1 cellular context compared by ENCODE assay signal in the genomic region with DNA sequence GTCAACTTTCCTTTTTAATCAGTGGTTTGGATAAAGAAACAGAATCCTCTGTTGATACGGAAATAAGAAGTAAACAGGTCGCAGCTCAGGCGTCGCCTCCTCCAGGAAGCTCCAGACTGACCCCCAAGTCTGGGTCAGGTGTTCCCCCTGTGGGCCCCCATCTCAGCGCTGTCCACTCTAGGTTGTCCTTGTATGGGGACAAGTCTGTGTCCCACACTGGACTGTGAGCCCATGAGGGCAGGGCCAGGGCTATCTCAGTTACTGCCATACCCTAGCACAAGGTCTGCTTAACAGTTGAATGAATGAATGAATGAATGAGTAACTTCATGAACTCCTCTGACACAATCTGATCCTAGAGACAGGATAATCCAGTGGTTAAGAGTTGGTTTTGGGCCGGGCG.
TF ChIP-seq lines count a peak whose summit lies in the region.

No MANE protein-coding gene starts in this region.

TF ChIP-seq in HepG2, 621 proteins besides CTCF, POLR2A, EP300 and RAD21 (continued from another document and continues in another):
- TF ChIP-seq MEIS2 (CRISPR knock-in tag; IDR thresholded peaks at IDR 0.05) (no peak), MEIS1 (CRISPR knock-in tag; IDR thresholded peaks at IDR 0.05; ENCODE audit: borderline replicate concordance) (no peak; the same call in 1 of the 2 replicates), ZNF460 (CRISPR knock-in tag; IDR thresholded peaks at IDR 0.05; ENCODE audit: borderline replicate concordance) (no peak), ZNF333 (CRISPR knock-in tag; IDR thresholded peaks at IDR 0.05; ENCODE audit: borderline replicate concordance) (no peak), ARID3A (IDR thresholded peaks at IDR 0.05; ENCODE audit: low read depth, low read length) (no peak), ZNF24 (IDR thresholded peaks at IDR 0.05) (peak; percentile 88; the same call in 1 of the 2 replicates), BCL3 (CRISPR knock-in tag; IDR thresholded peaks at IDR 0.05) (no peak), CEBPZ (IDR thresholded peaks at IDR 0.05; ENCODE audit: low read length) (no peak), FOSL1 (CRISPR knock-in tag; IDR thresholded peaks at IDR 0.05; ENCODE audit: borderline replicate concordance) (no peak), AKAP8 (CRISPR knock-in tag; IDR thresholded peaks at IDR 0.05) (no peak), ESRRA (CRISPR knock-in tag; IDR thresholded peaks at IDR 0.05; ENCODE audit: low read depth) (no peak), SMARCC2 (IDR thresholded peaks at IDR 0.05) (no peak), ZNF567 (CRISPR knock-in tag; IDR thresholded peaks at IDR 0.05; ENCODE audit: borderline replicate concordance) (no peak), ZFP1 (CRISPR knock-in tag; IDR thresholded peaks at IDR 0.05) (no peak), NFYB (CRISPR knock-in tag; IDR thresholded peaks at IDR 0.05) (no peak), KLF11 (CRISPR knock-in tag; IDR thresholded peaks at IDR 0.05) (no peak), ZNF850 (CRISPR knock-in tag; conservative IDR thresholded peaks at IDR 0.05) (no peak), GATAD1 (CRISPR knock-in tag; IDR thresholded peaks at IDR 0.05) (no peak), ZNF382 (CRISPR knock-in tag; IDR thresholded peaks at IDR 0.05; ENCODE audit: borderline replicate concordance) (no peak), NFKB2 (CRISPR knock-in tag; IDR thresholded peaks at IDR 0.05; ENCODE audit: borderline replicate concordance) (0 out of 2 replicates have a peak, but pooled peaks have one; percentile 10), LRRFIP1 (CRISPR knock-in tag; conservative IDR thresholded peaks at IDR 0.05) (no peak), ELF3 (CRISPR knock-in tag; IDR thresholded peaks at IDR 0.05) (no peak), ZNF3 (CRISPR knock-in tag; IDR thresholded peaks at IDR 0.05) (no peak), SSRP1 (CRISPR knock-in tag; IDR thresholded peaks at IDR 0.05) (no peak), TCF12 (IDR thresholded peaks at IDR 0.05) (no peak), TCF12 (CRISPR knock-in tag; IDR thresholded peaks at IDR 0.05) (no peak), ZBTB39 (CRISPR knock-in tag; IDR thresholded peaks at IDR 0.05) (0 out of 2 replicates have a peak, but pooled peaks have one; percentile 11), HIVEP1 (CRISPR knock-in tag; IDR thresholded peaks at IDR 0.05) (0 out of 2 replicates have a peak, but pooled peaks have one; percentile 26), POLR2G (IDR thresholded peaks at IDR 0.05; ENCODE audit: low read depth, low read length) (no peak)
- TF ChIP-seq, protein P1, sequence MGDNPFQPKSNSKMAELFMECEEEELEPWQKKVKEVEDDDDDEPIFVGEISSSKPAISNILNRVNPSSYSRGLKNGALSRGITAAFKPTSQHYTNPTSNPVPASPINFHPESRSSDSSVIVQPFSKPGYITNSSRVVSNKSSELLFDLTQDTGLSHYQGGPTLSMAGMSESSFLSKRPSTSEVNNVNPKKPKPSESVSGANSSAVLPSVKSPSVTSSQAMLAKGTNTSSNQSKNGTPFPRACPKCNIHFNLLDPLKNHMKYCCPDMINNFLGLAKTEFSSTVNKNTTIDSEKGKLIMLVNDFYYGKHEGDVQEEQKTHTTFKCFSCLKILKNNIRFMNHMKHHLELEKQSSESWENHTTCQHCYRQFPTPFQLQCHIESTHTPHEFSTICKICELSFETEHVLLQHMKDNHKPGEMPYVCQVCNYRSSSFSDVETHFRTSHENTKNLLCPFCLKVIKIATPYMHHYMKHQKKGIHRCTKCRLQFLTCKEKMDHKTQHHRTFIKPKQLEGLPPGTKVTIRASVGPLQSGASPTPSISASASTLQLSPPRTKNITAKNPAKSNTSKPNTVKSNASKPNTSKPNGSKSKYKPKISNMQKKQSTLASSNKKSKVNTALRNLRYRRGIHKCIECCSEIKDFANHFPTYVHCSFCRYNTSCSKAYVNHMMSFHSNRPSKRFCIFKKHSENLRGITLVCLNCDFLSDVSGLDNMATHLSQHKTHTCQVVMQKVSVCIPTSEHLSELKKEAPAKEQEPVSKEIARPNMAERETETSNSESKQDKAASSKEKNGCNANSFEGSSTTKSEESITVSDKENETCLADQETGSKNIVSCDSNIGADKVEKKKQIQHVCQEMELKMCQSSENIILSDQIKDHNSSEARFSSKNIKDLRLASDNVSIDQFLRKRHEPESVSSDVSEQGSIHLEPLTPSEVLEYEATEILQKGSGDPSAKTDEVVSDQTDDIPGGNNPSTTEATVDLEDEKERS (CRISPR knock-in tag; IDR thresholded peaks at IDR 0.05): no peak
- TF ChIP-seq, protein P2, sequence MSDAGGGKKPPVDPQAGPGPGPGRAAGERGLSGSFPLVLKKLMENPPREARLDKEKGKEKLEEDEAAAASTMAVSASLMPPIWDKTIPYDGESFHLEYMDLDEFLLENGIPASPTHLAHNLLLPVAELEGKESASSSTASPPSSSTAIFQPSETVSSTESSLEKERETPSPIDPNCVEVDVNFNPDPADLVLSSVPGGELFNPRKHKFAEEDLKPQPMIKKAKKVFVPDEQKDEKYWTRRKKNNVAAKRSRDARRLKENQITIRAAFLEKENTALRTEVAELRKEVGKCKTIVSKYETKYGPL (CRISPR knock-in tag; IDR thresholded peaks at IDR 0.05): no peak
- TF ChIP-seq, protein P3, sequence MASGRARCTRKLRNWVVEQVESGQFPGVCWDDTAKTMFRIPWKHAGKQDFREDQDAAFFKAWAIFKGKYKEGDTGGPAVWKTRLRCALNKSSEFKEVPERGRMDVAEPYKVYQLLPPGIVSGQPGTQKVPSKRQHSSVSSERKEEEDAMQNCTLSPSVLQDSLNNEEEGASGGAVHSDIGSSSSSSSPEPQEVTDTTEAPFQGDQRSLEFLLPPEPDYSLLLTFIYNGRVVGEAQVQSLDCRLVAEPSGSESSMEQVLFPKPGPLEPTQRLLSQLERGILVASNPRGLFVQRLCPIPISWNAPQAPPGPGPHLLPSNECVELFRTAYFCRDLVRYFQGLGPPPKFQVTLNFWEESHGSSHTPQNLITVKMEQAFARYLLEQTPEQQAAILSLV (CRISPR knock-in tag; IDR thresholded peaks at IDR 0.05; ENCODE audit: borderline replicate concordance): 0 out of 2 replicates have a peak, but pooled peaks have one; percentile 0
- TF ChIP-seq, protein P4, sequence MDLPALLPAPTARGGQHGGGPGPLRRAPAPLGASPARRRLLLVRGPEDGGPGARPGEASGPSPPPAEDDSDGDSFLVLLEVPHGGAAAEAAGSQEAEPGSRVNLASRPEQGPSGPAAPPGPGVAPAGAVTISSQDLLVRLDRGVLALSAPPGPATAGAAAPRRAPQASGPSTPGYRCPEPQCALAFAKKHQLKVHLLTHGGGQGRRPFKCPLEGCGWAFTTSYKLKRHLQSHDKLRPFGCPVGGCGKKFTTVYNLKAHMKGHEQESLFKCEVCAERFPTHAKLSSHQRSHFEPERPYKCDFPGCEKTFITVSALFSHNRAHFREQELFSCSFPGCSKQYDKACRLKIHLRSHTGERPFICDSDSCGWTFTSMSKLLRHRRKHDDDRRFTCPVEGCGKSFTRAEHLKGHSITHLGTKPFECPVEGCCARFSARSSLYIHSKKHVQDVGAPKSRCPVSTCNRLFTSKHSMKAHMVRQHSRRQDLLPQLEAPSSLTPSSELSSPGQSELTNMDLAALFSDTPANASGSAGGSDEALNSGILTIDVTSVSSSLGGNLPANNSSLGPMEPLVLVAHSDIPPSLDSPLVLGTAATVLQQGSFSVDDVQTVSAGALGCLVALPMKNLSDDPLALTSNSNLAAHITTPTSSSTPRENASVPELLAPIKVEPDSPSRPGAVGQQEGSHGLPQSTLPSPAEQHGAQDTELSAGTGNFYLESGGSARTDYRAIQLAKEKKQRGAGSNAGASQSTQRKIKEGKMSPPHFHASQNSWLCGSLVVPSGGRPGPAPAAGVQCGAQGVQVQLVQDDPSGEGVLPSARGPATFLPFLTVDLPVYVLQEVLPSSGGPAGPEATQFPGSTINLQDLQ (CRISPR knock-in tag; IDR thresholded peaks at IDR 0.05): no peak
